Comparison of ENCODE assay signal across 28 cellular contexts in the genomic region with DNA sequence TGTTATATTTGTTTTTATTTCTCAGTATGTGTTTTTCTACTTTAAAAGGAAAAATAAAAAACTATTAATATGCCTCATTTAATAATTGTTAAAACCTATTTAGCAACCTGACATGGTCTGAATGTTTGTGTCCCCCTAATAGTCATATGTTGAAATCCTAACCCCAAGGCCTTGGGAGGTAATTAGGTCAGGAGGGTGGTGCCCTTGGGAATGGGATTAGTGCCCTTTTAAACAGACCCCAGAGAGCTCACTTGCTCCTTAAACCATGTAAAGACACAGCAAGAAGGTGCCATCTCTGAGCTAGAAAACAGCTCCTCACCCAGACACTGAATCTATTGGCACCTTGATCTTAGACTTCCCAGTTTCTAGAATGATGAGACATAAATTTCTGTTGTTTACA.
"Had no signal": no experiment of that assay in that cellular context is flagged by ENCODE, and none has a peak within 500 bp of the region (broad histone marks: within the 10 kb centered on the region; RNA-seq: fewer than 3 reads in every experiment).

No MANE protein-coding gene starts in this region.

- H3K36me3 ChIP-seq: colonic mucosa, esophagus muscularis mucosa, esophagus squamous epithelium, gastrocnemius medialis, gastroesophageal sphincter, heart left ventricle, heart right ventricle had no signal

- ATAC-seq: effector memory CD8-positive, alpha-beta T cell; esophagus mucosa; foreskin keratinocyte; gastrocnemius medialis; gastroesophageal sphincter; heart left ventricle; heart right ventricle had no signal

- FAIRE-seq: colon, endometrium, endothelial cell of umbilical vein, frontal cortex had no signal

- H3K9me3 Mint-ChIP-seq: dendritic cell treated with granulocyte-macrophage colony-stimulating factor and Interleukin-4, amounts not matched to agents 40 ng/mL and 50 ng/mL, for 4 days had no signal

- H3K9me3 ChIP-seq: colonic mucosa, esophagus squamous epithelium, gastrocnemius medialis had no signal

- DNase-seq: colonic mucosa; cortex of kidney; dermis blood vessel endothelial cell; dorsolateral prefrontal cortex; effector CD4-positive, alpha-beta T cell; effector CD8-positive, alpha-beta T cell; effector memory CD4-positive, alpha-beta T cell; effector memory CD8-positive, alpha-beta T cell; erythroblast; esophagus squamous epithelium; foreskin fibroblast; foreskin keratinocyte; foreskin melanocyte; gastrocnemius medialis; glutamatergic neuron; head of caudate nucleus; heart left ventricle; heart right ventricle had no signal

- H3K4me1 ChIP-seq: colonic mucosa, esophagus muscularis mucosa, esophagus squamous epithelium, foreskin keratinocyte, gastrocnemius medialis, gastroesophageal sphincter, heart left ventricle, heart right ventricle had no signal

- H3K27ac ChIP-seq: colonic mucosa, coronary artery, dorsolateral prefrontal cortex, epithelial cell of prostate, esophagus muscularis mucosa, esophagus squamous epithelium, foreskin keratinocyte, gastrocnemius medialis, gastroesophageal sphincter, heart left ventricle, heart right ventricle had no signal

- H3K27me3 Mint-ChIP-seq: dendritic cell treated with granulocyte-macrophage colony-stimulating factor and Interleukin-4, amounts not matched to agents 40 ng/mL and 50 ng/mL, for 4 days; effector memory CD8-positive, alpha-beta T cell had no signal

- H3K4me3 Mint-ChIP-seq: dendritic cell treated with granulocyte-macrophage colony-stimulating factor and Interleukin-4, amounts not matched to agents 40 ng/mL and 50 ng/mL, for 4 days; effector memory CD8-positive, alpha-beta T cell had no signal

- H3K27ac Mint-ChIP-seq: dendritic cell treated with granulocyte-macrophage colony-stimulating factor and Interleukin-4, amounts not matched to agents 40 ng/mL and 50 ng/mL, for 4 days; effector memory CD8-positive, alpha-beta T cell had no signal

- H3K4me3 ChIP-seq: colonic mucosa, coronary artery, dorsolateral prefrontal cortex, esophagus muscularis mucosa, esophagus squamous epithelium, gastrocnemius medialis, gastroesophageal sphincter, heart left ventricle, heart right ventricle had no signal

- H3K27me3 ChIP-seq: colonic mucosa, dorsolateral prefrontal cortex, esophagus muscularis mucosa, esophagus squamous epithelium, foreskin keratinocyte, gastrocnemius medialis, gastroesophageal sphincter, heart left ventricle, heart right ventricle had no signal
